8 cellular contexts compared by ENCODE assay signal in the genomic region with DNA sequence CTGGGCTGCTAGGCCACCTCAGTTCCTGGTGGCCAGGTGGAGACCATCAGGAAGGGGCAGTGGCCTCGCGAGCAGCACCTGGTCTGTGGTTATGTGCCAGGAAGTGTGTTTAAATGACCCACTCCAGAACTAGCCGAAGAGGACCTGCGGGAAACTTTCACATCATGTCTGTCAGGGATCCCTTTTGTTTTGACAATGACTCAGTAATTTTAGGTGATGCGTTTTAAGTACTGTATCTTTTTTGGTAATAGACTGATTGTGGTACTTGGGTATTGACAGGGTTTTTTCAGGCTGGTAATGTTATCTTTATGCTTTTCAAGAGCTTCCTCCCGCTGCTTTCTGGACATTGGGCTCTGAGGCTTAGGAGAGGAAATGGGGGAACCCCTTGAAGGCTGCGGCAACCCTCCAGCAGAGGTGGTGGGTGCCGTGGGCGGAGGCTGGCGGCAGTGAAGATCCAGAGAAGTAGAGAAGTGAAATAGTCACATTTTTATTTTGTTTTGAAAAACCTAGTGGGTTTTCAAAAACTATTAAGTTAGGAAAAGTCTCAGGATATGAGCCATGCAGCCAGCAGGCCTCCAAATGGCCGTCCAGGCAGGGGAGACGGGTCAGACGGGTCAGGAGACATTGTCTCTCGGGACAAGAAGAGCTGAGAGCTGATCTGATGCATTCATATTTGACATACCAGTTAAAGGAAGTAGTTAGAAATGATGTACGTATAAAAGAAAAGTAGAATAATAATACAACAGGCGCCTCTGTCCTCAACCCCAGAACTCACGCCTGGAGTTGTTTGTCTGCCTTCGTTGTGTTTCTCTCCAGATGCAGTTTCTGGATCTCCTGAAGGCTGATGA.
A peak's percentile ranks its signal among the peaks of the same experiment; 100 is the strongest.
DNase-seq lines count a peak whose midpoint lies in the region; ATAC-seq and TF ChIP-seq lines count a peak whose summit lies in the region.

No MANE protein-coding gene starts in this region.

- H3K27me3 ChIP-seq in NT2/D1 (ENCODE audit: insufficient read depth, insufficient read length) = no peaks in the 10 kb centered on the region

- DNase-seq in GM13976 (ENCODE audit: low spot score) (peak; percentile 82), NT2/D1 (ENCODE audit: low read depth, low spot score) (no peak), choroid plexus epithelial cell (ENCODE audit: low read depth) (peak; percentile 68), NCI-H2196 (lab: John Stamatoyannopoulos, UW; ENCODE audit: unreplicated experiment) (no peak)
- peak; percentile 46 to 50 for DNase-seq in stimulated activated CD4-positive, alpha-beta T cell treated with anti-CD3 and anti-CD28 coated beads, Interleukin-4, amount 100 ng/mL, for 4 hours
- no peak for DNase-seq in effector CD8-positive, alpha-beta T cell (lab: John Stamatoyannopoulos, UW)

- H3K9ac ChIP-seq in NT2/D1 (ENCODE audit: insufficient read length, low read depth) = peak overlapping the region; percentile 3

- TF ChIP-seq CTCF in GM13976 (IDR thresholded peaks at IDR 0.05; ENCODE audit: borderline replicate concordance, control extremely low read depth, extremely low read depth, insufficient read depth, missing control alignments) (no peak), choroid plexus epithelial cell (conservative IDR thresholded peaks at IDR 0.05; ENCODE audit: low read depth, low read length) (no peak)

- in situ Hi-C loops in GM13976 (cut with MboI; ENCODE audit: low sequenced_read_pairs, unreplicated experiment) = no loop called here

- H3K4me1 ChIP-seq in NT2/D1 (ENCODE audit: insufficient read depth, insufficient read length) = peaks cover 6% of the 10 kb centered on the region

- peak; percentile 86 for ATAC-seq in GM21737 (IDR thresholded peaks at IDR 0.05; ENCODE audit: unreplicated experiment)
- no peak for ATAC-seq in SK-N-SH treated with all-trans-retinoic acid at 6 μM for 48 hours

- H3K9me3 ChIP-seq in NT2/D1 (ENCODE audit: insufficient read depth, low read length) = peaks cover 38% of the 10 kb centered on the region

- peaks cover 3% of the 10 kb centered on the region for H3K36me3 ChIP-seq in NT2/D1 (ENCODE audit: insufficient read depth, insufficient read length, low read length)

- H3K4me3 ChIP-seq in NT2/D1 (ENCODE audit: insufficient read length, low read depth) (no peak overlapping the region), choroid plexus epithelial cell (ENCODE audit: low read depth, low read length) (no peak overlapping the region)

TF ChIP-seq in SK-N-SH treated with all-trans-retinoic acid at 6 μM for 48 hours, 23 proteins besides CTCF, POLR2A, EP300 and RAD21:
- TF ChIP-seq CSDC2 (CRISPR knock-in tag; IDR thresholded peaks at IDR 0.05) = no peak
- TF ChIP-seq TSHZ2 (CRISPR knock-in tag; IDR thresholded peaks at IDR 0.05) = no peak
- TF ChIP-seq RARB (CRISPR knock-in tag; IDR thresholded peaks at IDR 0.05) = no peak
- TF ChIP-seq TCF4 (CRISPR knock-in tag; IDR thresholded peaks at IDR 0.05; ENCODE audit: borderline replicate concordance) = no peak
- TF ChIP-seq ARNTL (CRISPR knock-in tag; IDR thresholded peaks at IDR 0.05; ENCODE audit: borderline replicate concordance, low read depth) = no peak
- TF ChIP-seq, protein P1, sequence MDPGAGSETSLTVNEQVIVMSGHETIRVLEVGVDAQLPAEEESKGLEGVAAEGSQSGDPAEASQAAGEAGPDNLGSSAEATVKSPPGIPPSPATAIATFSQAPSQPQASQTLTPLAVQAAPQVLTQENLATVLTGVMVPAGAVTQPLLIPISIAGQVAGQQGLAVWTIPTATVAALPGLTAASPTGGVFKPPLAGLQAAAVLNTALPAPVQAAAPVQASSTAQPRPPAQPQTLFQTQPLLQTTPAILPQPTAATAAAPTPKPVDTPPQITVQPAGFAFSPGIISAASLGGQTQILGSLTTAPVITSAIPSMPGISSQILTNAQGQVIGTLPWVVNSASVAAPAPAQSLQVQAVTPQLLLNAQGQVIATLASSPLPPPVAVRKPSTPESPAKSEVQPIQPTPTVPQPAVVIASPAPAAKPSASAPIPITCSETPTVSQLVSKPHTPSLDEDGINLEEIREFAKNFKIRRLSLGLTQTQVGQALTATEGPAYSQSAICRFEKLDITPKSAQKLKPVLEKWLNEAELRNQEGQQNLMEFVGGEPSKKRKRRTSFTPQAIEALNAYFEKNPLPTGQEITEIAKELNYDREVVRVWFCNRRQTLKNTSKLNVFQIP (CRISPR knock-in tag; IDR thresholded peaks at IDR 0.05; ENCODE audit: borderline replicate concordance, low read depth) = no peak
- no peak for TF ChIP-seq ESRRG (CRISPR knock-in tag; IDR thresholded peaks at IDR 0.05)
- no peak for TF ChIP-seq TOX (CRISPR knock-in tag; IDR thresholded peaks at IDR 0.05; ENCODE audit: borderline replicate concordance)
- no peak for TF ChIP-seq ISL1 (CRISPR knock-in tag; IDR thresholded peaks at IDR 0.05)
- TF ChIP-seq ZFP3 (CRISPR knock-in tag; IDR thresholded peaks at IDR 0.05) = no peak
- no peak for TF ChIP-seq CSRNP3 (CRISPR knock-in tag; IDR thresholded peaks at IDR 0.05)
- TF ChIP-seq ZFP30 (CRISPR knock-in tag; IDR thresholded peaks at IDR 0.05) = no peak
- TF ChIP-seq OSR1 (CRISPR knock-in tag; IDR thresholded peaks at IDR 0.05) = no peak
- no peak for TF ChIP-seq PATZ1 (CRISPR knock-in tag; IDR thresholded peaks at IDR 0.05; ENCODE audit: borderline replicate concordance)
- no peak for TF ChIP-seq ZC3H10 (CRISPR knock-in tag; IDR thresholded peaks at IDR 0.05)
- TF ChIP-seq BACH2 (CRISPR knock-in tag; IDR thresholded peaks at IDR 0.05; ENCODE audit: borderline replicate concordance) = no peak
- TF ChIP-seq GLIS3 (CRISPR knock-in tag; IDR thresholded peaks at IDR 0.05) = no peak

Comparison
In these comparisons a context has a peak if more than half of its experiments do, and no peak if none do; other contexts are left out.
1. DNase-seq: peak in GM13976 (single experiment), choroid plexus epithelial cell (single experiment) and stimulated activated CD4-positive, alpha-beta T cell treated with anti-CD3 and anti-CD28 coated beads, Interleukin-4, amount 100 ng/mL, for 4 hours (2 of 2); none in NT2/D1 (single experiment), NCI-H2196 (single experiment) and effector CD8-positive, alpha-beta T cell (single experiment).